Comparison of ENCODE assay signal across 19 cellular contexts in the genomic region with DNA sequence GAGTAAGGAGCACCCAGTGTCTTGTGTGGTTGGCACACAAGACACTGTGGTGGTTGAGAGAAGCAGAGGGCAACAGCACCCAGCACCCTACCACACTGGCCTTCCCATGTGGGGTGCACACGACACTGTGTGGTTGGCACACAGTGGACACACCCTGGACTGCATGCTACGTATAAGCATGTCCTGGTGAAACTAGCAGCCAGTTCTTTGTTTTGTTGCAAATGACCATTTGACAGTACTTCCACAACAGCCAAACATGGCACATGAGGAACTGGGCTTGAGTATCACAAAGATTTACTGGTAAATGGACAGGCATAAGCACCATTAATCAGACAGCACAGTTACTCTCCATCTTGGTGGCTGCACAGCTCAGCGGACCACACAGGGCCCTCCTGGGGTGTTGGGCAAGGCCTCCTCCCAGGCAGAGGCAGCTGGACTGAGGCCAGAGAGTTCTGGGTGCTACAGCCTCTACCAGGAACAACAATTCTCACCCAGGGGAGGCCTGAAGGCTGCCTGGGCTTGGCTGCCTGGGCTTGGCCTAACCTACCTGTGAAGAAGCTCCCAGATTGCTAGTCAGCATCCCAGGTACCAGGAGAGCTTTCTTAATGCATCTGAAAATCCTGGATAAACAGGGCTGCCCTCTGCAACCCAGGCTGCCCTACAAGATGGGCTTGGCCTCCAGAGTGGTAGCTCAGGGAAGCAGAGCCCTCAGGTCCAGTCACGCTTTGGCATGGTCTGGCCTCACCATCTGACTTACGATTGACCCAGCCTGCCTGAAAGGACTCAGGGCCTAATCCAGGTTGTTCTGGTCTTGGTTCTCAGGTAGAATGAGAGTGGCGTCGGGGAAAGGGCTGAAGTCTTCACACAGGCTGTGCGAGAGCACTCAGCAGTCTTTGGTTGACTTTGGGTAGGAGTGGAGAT. TPM values are rescaled to one million over a fixed set of nuclear protein-coding genes. Genes with fewer than 3 reads are reported as not detected.
A peak's percentile ranks its signal among the peaks of the same experiment; 100 is the strongest.
DNase-seq lines count a peak whose midpoint lies in the region; ATAC-seq and TF ChIP-seq lines count a peak whose summit lies in the region.
"Had no signal": no experiment of that assay in that cellular context is flagged by ENCODE, and none has a peak within 500 bp of the region (broad histone marks: within the 10 kb centered on the region; RNA-seq: fewer than 3 reads in every experiment).

No MANE protein-coding gene starts in this region.

- H3K27me3 ChIP-seq in upper lobe of right lung = no peaks in the 10 kb centered on the region
- H3K27me3 ChIP-seq: adrenal gland, gastrocnemius medialis had no signal

- CTCF ChIA-PET in T-cell (lab: Charles Lee) = interaction anchor here (0.6 to 0.9 kb wide), 3 partner anchors 9 to 43 kb away, joined by 3 read pairs; no protein-coding TSS in a partner anchor

- peaks cover 16% of the 10 kb centered on the region for H3K4me1 ChIP-seq in upper lobe of right lung

- ATAC-seq in natural killer cell (no peak), T-cell (replicated peaks in 1 of 4) (no peak), upper lobe of right lung (peak; percentile 6), GM21737 (IDR thresholded peaks at IDR 0.05; ENCODE audit: unreplicated experiment) (no peak)
- ATAC-seq in natural killer cell treated with Interleukin-12 subunit alpha and Interleukin-12 subunit beta and Interleukin-15 and Interleukin-18, amount 100 ng/mL, for 72 hours = no peak
- ATAC-seq: gastrocnemius medialis had no signal

- TF ChIP-seq CTCF in natural killer cell (IDR thresholded peaks at IDR 0.05) (no peak), upper lobe of right lung (IDR thresholded peaks at IDR 0.05) (no peak)

- intact Hi-C loops in natural killer cell (cut with micrococcal nuclease) = loop anchor here (10.0 kb wide), 1 partner anchor 185 kb away; no protein-coding TSS in a partner anchor
- intact Hi-C loops in upper lobe of right lung (cut with DNase I) = no loop called here

- DNase-seq in natural killer cell (no peak), T-cell (no peak), ecto neural progenitor cell (ENCODE audit: low spot score) (peak; percentile 30), upper lobe of right lung (no peak), UCSD-AML1 (lab: John Stamatoyannopoulos, UW; ENCODE audit: unreplicated experiment) (no peak)
- DNase-seq in natural killer cell treated with Interleukin-12 subunit alpha and Interleukin-12 subunit beta and Interleukin-15 and Interleukin-18, amount 100 ng/mL, for 72 hours (ENCODE audit: low spot score) = no peak
- no peak for DNase-seq in stimulated activated CD4-positive, alpha-beta T cell treated with anti-CD3 and anti-CD28 coated beads, Interleukin-1b, Interleukin-23, amount 100 ng/mL, for 48 hours
- DNase-seq: cerebellar nuclear complex, DMS53, gastrocnemius medialis, NCI-H187, NCI-H446, SHP77 had no signal

- H3K27me3 Mint-ChIP-seq in natural killer cell (ENCODE audit: low read depth in 2 of 2) = no peaks in the 10 kb centered on the region
- H3K27me3 Mint-ChIP-seq in natural killer cell treated with Interleukin-12 subunit alpha and Interleukin-12 subunit beta and Interleukin-15 and Interleukin-18, amount 100 ng/mL, for 72 hours = no peaks in the 10 kb centered on the region
- H3K27me3 Mint-ChIP-seq in T-cell = no peaks in the 10 kb centered on the region

- H3K27ac ChIP-seq in upper lobe of right lung = no peak overlapping the region
- H3K27ac ChIP-seq: adrenal gland, gastrocnemius medialis had no signal

- H3K4me3 Mint-ChIP-seq in natural killer cell = peak overlapping the region; percentile 73
- H3K4me3 Mint-ChIP-seq in natural killer cell treated with Interleukin-12 subunit alpha and Interleukin-12 subunit beta and Interleukin-15 and Interleukin-18, amount 100 ng/mL, for 72 hours = no peak overlapping the region
- H3K4me3 Mint-ChIP-seq in T-cell = peak overlapping the region; percentile 13 to 66 (median 55)

- no peaks in the 10 kb centered on the region for H3K36me3 ChIP-seq in upper lobe of right lung
- H3K36me3 ChIP-seq: adrenal gland, gastrocnemius medialis had no signal

- POLR2A ChIA-PET in T-cell (lab: Charles Lee) = no interaction called here

- H3K27ac Mint-ChIP-seq in natural killer cell (peak overlapping the region; percentile 99), T-cell (peak overlapping the region; percentile 94 to 98)
- peak overlapping the region in 1 of 2 donors; percentile 100 for H3K27ac Mint-ChIP-seq in natural killer cell treated with Interleukin-12 subunit alpha and Interleukin-12 subunit beta and Interleukin-15 and Interleukin-18, amount 100 ng/mL, for 72 hours

- no peaks in the 10 kb centered on the region for H3K9me3 Mint-ChIP-seq in natural killer cell
- no peaks in the 10 kb centered on the region for H3K9me3 Mint-ChIP-seq in natural killer cell treated with Interleukin-12 subunit alpha and Interleukin-12 subunit beta and Interleukin-15 and Interleukin-18, amount 100 ng/mL, for 72 hours
- H3K9me3 Mint-ChIP-seq in T-cell = no peaks in the 10 kb centered on the region

- no peaks in the 10 kb centered on the region for H3K9me3 ChIP-seq in upper lobe of right lung
- H3K9me3 ChIP-seq: adrenal gland, gastrocnemius medialis had no signal

- peaks cover 68 to 81% of the 10 kb centered on the region in 2 donors for H3K4me1 Mint-ChIP-seq in natural killer cell
- H3K4me1 Mint-ChIP-seq in natural killer cell treated with Interleukin-12 subunit alpha and Interleukin-12 subunit beta and Interleukin-15 and Interleukin-18, amount 100 ng/mL, for 72 hours (ENCODE audit: low read depth in 2 of 2) = peaks cover 46 to 62% of the 10 kb centered on the region in 2 donors
- peaks cover 88 to 93% (median 89%) of the 10 kb centered on the region in 3 donors for H3K4me1 Mint-ChIP-seq in T-cell

- no peaks in the 10 kb centered on the region for H3K36me3 Mint-ChIP-seq in natural killer cell
- H3K36me3 Mint-ChIP-seq in natural killer cell treated with Interleukin-12 subunit alpha and Interleukin-12 subunit beta and Interleukin-15 and Interleukin-18, amount 100 ng/mL, for 72 hours = no peaks in the 10 kb centered on the region
- H3K36me3 Mint-ChIP-seq in T-cell = no peaks in the 10 kb centered on the region

- H3K4me3 ChIP-seq in upper lobe of right lung = no peak overlapping the region
- H3K4me3 ChIP-seq: adrenal gland, gastrocnemius medialis had no signal

RNA-seq across cellular contexts. Expression of a gene that starts 59.2 kb away (rescaled TPM):
- total RNA-seq in natural killer cell = under 1 TPM in 1 of 3 donors, not detected in 2; 0.30 TPM
- not detected for total RNA-seq in natural killer cell treated with Interleukin-12 subunit alpha and Interleukin-12 subunit beta and Interleukin-15 and Interleukin-18, amount 100 ng/mL, for 72 hours
- total RNA-seq in T-cell = under 1 TPM in 1 of 5 donors, not detected in 4; 0.16 TPM
- 9.5 TPM for total RNA-seq in upper lobe of right lung
- total RNA-seq: activated CD8-positive, alpha-beta memory T cell treated with anti-CD3 and anti-CD28 coated beads for 36 hours; adrenal gland; gastrocnemius medialis; LHCN-M2; lower leg skin; myocyte had no signal
